Comparison of ENCODE assay signal across 4 cellular contexts in genomic region chr4:5984843-5985242, GRCh38.
TF ChIP-seq lines count a peak whose summit lies in the region.

No MANE protein-coding gene starts in this region.

TF ChIP-seq in HepG2, 621 proteins besides CTCF, POLR2A, EP300 and RAD21:
- TF ChIP-seq ZNF614 (CRISPR knock-in tag; IDR thresholded peaks at IDR 0.05; ENCODE audit: borderline replicate concordance) (no peak), ZNF746 (CRISPR knock-in tag; IDR thresholded peaks at IDR 0.05) (no peak), ZNF33A (CRISPR knock-in tag; IDR thresholded peaks at IDR 0.05; ENCODE audit: borderline replicate concordance) (no peak), U2AF1 (optimal IDR thresholded peaks at IDR 0.05; ENCODE audit: low read depth, low read length) (no peak), ZNF317 (CRISPR knock-in tag; IDR thresholded peaks at IDR 0.05) (peak; percentile 97)
TF ChIP-seq in HepG2: peak in this region for 1.

TF ChIP-seq in HEK293, 187 proteins besides CTCF, POLR2A, EP300 and RAD21:
- TF ChIP-seq SETDB1 (IDR thresholded peaks at IDR 0.05; ENCODE audit: insufficient read length, low read length) (peak; percentile 77), ZNF391 (tag by site-specific recombination; IDR thresholded peaks at IDR 0.05; ENCODE audit: borderline replicate concordance, low read depth) (no peak), ZNF121 (tag by site-specific recombination; IDR thresholded peaks at IDR 0.05) (no peak)

TF ChIP-seq in WTC11, 78 proteins besides CTCF, POLR2A, EP300 and RAD21:
- TF ChIP-seq SMAD3 (CRISPR knock-in tag; IDR thresholded peaks at IDR 0.05; ENCODE audit: borderline replicate concordance): no peak
- peak; percentile 92 for TF ChIP-seq ZNF317 (CRISPR knock-in tag; IDR thresholded peaks at IDR 0.05; ENCODE audit: borderline replicate concordance, low read depth)
TF ChIP-seq in WTC11: peak in this region for 1.

TF ChIP-seq in K562, 482 proteins besides CTCF, POLR2A, EP300 and RAD21:
- TF ChIP-seq MAFF (IDR thresholded peaks at IDR 0.05; ENCODE audit: low read length): no peak
- no peak for TF ChIP-seq ZNF584 (CRISPR knock-in tag; IDR thresholded peaks at IDR 0.05; ENCODE audit: low read depth)
- TF ChIP-seq MIER1 (IDR thresholded peaks at IDR 0.05; ENCODE audit: low read depth): 0 out of 2 replicates have a peak, but pooled peaks have one; percentile 34
- no peak for TF ChIP-seq E2F1 (CRISPR knock-in tag; IDR thresholded peaks at IDR 0.05)
- no peak for TF ChIP-seq TOE1 (IDR thresholded peaks at IDR 0.05; ENCODE audit: borderline replicate concordance)
- TF ChIP-seq TOE1 (CRISPR knock-in tag; IDR thresholded peaks at IDR 0.05; ENCODE audit: borderline replicate concordance, low read depth): no peak
- TF ChIP-seq HMG20A (CRISPR knock-in tag; conservative IDR thresholded peaks at IDR 0.05): no peak
- TF ChIP-seq BCLAF1 (IDR thresholded peaks at IDR 0.05; ENCODE audit: borderline replicate concordance in 1 of 2, control insufficient read depth in 1 of 2, low read depth in 2 of 2, low read length in 1 of 2): no peak
- TF ChIP-seq TRIM28 (IDR thresholded peaks at IDR 0.05): peak; percentile 65; the same call in 1 of the 2 replicates
- TF ChIP-seq USF2 (CRISPR knock-in tag; IDR thresholded peaks at IDR 0.05): no peak
- TF ChIP-seq TBP (optimal IDR thresholded peaks at IDR 0.05; ENCODE audit: low read depth, low read length): no peak
- TF ChIP-seq COPS2 (conservative IDR thresholded peaks at IDR 0.05): no peak
- no peak for TF ChIP-seq ZNF217 (CRISPR knock-in tag; IDR thresholded peaks at IDR 0.05)
- TF ChIP-seq EZH2 (IDR thresholded peaks at IDR 0.05; ENCODE audit: borderline replicate concordance, low read depth, low read length): no peak
- TF ChIP-seq MEF2A (IDR thresholded peaks at IDR 0.05; ENCODE audit: control insufficient read depth, low read depth, low read length): no peak
- TF ChIP-seq ARHGAP35 (IDR thresholded peaks at IDR 0.05; ENCODE audit: partially characterized antibody): no peak
- TF ChIP-seq THAP7 (CRISPR knock-in tag; IDR thresholded peaks at IDR 0.05): no peak
- no peak for TF ChIP-seq BCL6 (CRISPR knock-in tag; IDR thresholded peaks at IDR 0.05)
